ENCODE assay signal across 11 cellular contexts in the genomic region with DNA sequence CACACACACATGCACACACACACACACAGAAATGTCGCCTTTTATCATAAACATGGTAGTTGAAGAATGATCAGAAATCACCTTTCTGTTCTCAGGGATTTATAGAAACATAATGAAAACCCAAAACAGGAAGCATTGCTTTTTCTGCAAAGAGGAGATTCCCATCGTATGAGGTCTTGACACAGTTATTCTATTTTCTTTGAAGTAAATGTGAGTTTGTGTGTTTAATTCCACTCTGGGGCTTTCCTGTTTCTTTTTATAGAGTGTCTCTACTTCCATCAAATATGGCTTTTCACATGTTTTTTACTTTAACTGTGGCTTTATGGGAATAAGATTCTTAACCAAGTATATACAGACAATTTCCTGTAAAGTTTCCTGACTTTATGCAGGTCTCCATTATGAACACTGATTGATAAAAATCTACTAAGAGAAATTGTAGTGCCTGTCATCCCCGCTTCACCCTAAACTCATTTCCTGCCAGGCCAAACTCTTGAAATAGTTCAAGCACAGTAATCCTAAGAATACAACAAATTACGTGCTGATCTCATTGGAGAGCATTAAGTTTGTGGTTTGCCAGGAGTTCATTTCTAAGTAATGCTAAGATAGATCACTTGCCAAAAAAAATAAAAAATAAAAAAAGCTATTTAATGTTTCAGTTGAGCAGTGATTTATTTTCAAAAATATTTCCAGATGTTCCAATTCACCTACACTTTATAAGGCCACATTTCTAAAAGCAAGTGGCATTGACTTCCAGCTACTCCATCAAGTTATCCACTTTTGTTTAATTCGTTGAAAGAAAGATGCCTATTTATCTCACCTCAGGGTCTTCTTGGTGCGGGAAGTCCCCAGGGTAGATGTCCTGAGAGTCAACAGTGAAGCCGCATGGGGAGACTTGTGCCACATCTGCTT. TPM values are rescaled to one million over a fixed set of nuclear protein-coding genes. Genes with fewer than 3 reads are reported as not detected.
DNase-seq lines count a peak whose midpoint lies in the region; ATAC-seq, FAIRE-seq and TF ChIP-seq lines count a peak whose summit lies in the region.
"Had no signal": no experiment of that assay in that cellular context is flagged by ENCODE, and none has a peak within 500 bp of the region (broad histone marks: within the 10 kb centered on the region; RNA-seq: fewer than 3 reads in every experiment).

No MANE protein-coding gene starts in this region.

- no peak overlapping the region for H3K4me2 ChIP-seq in HepG2 (ENCODE audit: low read depth, low read length)

- H3K27ac ChIP-seq in foreskin keratinocyte (peak overlapping the region; percentile 20), HepG2 (ENCODE audit: extremely low read length, insufficient read depth, low read length) (no peak overlapping the region), adrenal gland (peak overlapping the region in 2 of 5 donors; percentile 18 to 45)

- TF ChIP-seq CTCF in foreskin keratinocyte (conservative IDR thresholded peaks at IDR 0.05) (no peak), HepG2 (CRISPR knock-in tag; IDR thresholded peaks at IDR 0.05) (no peak), adrenal gland (IDR thresholded peaks at IDR 0.05) (no peak)

- no peak overlapping the region for H3K4me3 ChIP-seq in skeletal muscle cell (ENCODE audit: low read depth, low read length)
- H3K4me3 ChIP-seq in HepG2 (replicated peaks in 1 of 3; ENCODE audit: insufficient read depth in 1 of 3, low read depth in 2 of 3, low read length in 3 of 3): no peak overlapping the region
- no peak overlapping the region for H3K4me3 ChIP-seq in adrenal gland

- H3K79me2 ChIP-seq in HepG2 (ENCODE audit: insufficient read depth, low read length): no peaks in the 10 kb centered on the region

- H3K27me3 ChIP-seq in foreskin keratinocyte (no peaks in the 10 kb centered on the region), HepG2 (ENCODE audit: control insufficient read depth in 1 of 2, insufficient read depth in 2 of 2, low read length in 2 of 2) (peaks cover 0 to 3% of the 10 kb centered on the region in 2 experiments; a peak in 1 of 5 replicates), adrenal gland (no peaks in the 10 kb centered on the region)

- TF ChIP-seq RAD21 in HepG2 (CRISPR knock-in tag; IDR thresholded peaks at IDR 0.05): no peak

- no TSS peak for BruUV-seq in HepG2 (replicated peaks; lab: Mats Ljungman, UMichigan)

- TF ChIP-seq EP300 in HepG2 (IDR thresholded peaks at IDR 0.05; ENCODE audit: low read depth in 2 of 2, low read length in 2 of 2): no peak
- no peak for TF ChIP-seq EP300 in HepG2 (CRISPR knock-in tag; IDR thresholded peaks at IDR 0.05; ENCODE audit: borderline replicate concordance)

- POLR2A ChIA-PET in HepG2 (lab: Yijun Ruan, JAX): no interaction called here

- H3K4me1 ChIP-seq in foreskin keratinocyte: peaks cover 15% of the 10 kb centered on the region
- no peaks in the 10 kb centered on the region for H3K4me1 ChIP-seq in HepG2 (ENCODE audit: insufficient read depth, low read length)
- peaks cover 0 to 6% of the 10 kb centered on the region in 2 donors for H3K4me1 ChIP-seq in adrenal gland (replicated peaks in 1 of 2)

- ATAC-seq in foreskin keratinocyte (no peak), HepG2 (no peak)

- no peak overlapping the region for H2AFZ ChIP-seq in HepG2 (ENCODE audit: low read length)

- 51% methylated on average over 7 of the region's 7 CpGs for WGBS in HepG2 (ENCODE audit: low lambda C conversion rate)
- 58 to 71% (median 66%) methylated on average over 7 of the region's 7 CpGs for WGBS in adrenal gland, 4 donors

- no peak overlapping the region for H3K9ac ChIP-seq in HepG2 (ENCODE audit: insufficient read depth, low read depth, low read length)

- in situ Hi-C loops in HepG2 (cut with HindIII; ENCODE audit: extremely low pct_ligation_motif_present, low pct_unique_long_range_greater_than_20kb): no loop called here

- intact Hi-C loops in HepG2 (cut with micrococcal nuclease; ENCODE audit: unreplicated experiment): no loop called here
- intact Hi-C loops in adrenal gland (cut with DNase I): no loop called here

- FAIRE-seq in HepG2 (lab: Jason Lieb, UNC): no peak

- no peaks in the 10 kb centered on the region for H3K36me3 ChIP-seq in HepG2 (replicated peaks in 1 of 2; ENCODE audit: control insufficient read depth in 1 of 2, insufficient read depth in 2 of 2, low read length in 2 of 2)
- H3K36me3 ChIP-seq in adrenal gland (replicated peaks in 1 of 2): no peaks in the 10 kb centered on the region

- no peaks in the 10 kb centered on the region for H4K20me1 ChIP-seq in HepG2 (ENCODE audit: insufficient read depth, low read length)

- CTCF ChIA-PET in HepG2 (lab: Yijun Ruan, JAX; ENCODE audit: low intra/inter-chr PET ratio, low total read pairs): no interaction called here

- DNase-seq in GM04503 (ENCODE audit: low read depth) (peak; percentile 47), amniotic epithelial cell (ENCODE audit: low read depth) (peak; percentile 60), foreskin keratinocyte (peak in 1 of 2 donors; percentile 54), skeletal muscle cell (ENCODE audit: low read depth) (peak; percentile 78), NCI-H510A treated with DMSO at 0.1 percent for 48 hours (lab: John Stamatoyannopoulos, UW) (no peak), HepG2 (ENCODE audit: low spot score) (no peak), NCI-H748 (lab: John Stamatoyannopoulos, UW; ENCODE audit: unreplicated experiment) (no peak), adrenal gland (no peak)
- DNase-seq: cerebellar nuclear complex, KBM-7, NCI-H82 had no signal

- H3K9me3 ChIP-seq in HepG2 (ENCODE audit: low read length) (no peaks in the 10 kb centered on the region), adrenal gland (replicated peaks in 1 of 3) (no peaks in the 10 kb centered on the region)

- TF ChIP-seq POLR2A in HepG2 (IDR thresholded peaks at IDR 0.05; ENCODE audit: insufficient read depth in 1 of 2, low read depth in 2 of 2, low read length in 2 of 2) (no peak), adrenal gland (IDR thresholded peaks at IDR 0.05) (no peak)

TF ChIP-seq in HepG2, 621 proteins besides CTCF, POLR2A, EP300 and RAD21 (continues in another document):
- TF ChIP-seq SPEN (CRISPR knock-in tag; IDR thresholded peaks at IDR 0.05; ENCODE audit: low read depth) (no peak), TRIM24 (CRISPR knock-in tag; IDR thresholded peaks at IDR 0.05) (no peak), MIER3 (CRISPR knock-in tag; IDR thresholded peaks at IDR 0.05; ENCODE audit: borderline replicate concordance) (no peak), SRSF4 (IDR thresholded peaks at IDR 0.05; ENCODE audit: low read depth, low read length, poor library complexity, severe bottlenecking) (no peak), ZNF773 (CRISPR knock-in tag; IDR thresholded peaks at IDR 0.05; ENCODE audit: borderline replicate concordance) (no peak), FOXJ3 (CRISPR knock-in tag; IDR thresholded peaks at IDR 0.05; ENCODE audit: borderline replicate concordance) (no peak), ZFP36L1 (CRISPR knock-in tag; IDR thresholded peaks at IDR 0.05) (no peak), ZNF205 (CRISPR knock-in tag; IDR thresholded peaks at IDR 0.05) (no peak)
- TF ChIP-seq, protein P1, sequence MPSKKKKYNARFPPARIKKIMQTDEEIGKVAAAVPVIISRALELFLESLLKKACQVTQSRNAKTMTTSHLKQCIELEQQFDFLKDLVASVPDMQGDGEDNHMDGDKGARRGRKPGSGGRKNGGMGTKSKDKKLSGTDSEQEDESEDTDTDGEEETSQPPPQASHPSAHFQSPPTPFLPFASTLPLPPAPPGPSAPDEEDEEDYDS (CRISPR knock-in tag; IDR thresholded peaks at IDR 0.05): no peak
- TF ChIP-seq, protein P2, sequence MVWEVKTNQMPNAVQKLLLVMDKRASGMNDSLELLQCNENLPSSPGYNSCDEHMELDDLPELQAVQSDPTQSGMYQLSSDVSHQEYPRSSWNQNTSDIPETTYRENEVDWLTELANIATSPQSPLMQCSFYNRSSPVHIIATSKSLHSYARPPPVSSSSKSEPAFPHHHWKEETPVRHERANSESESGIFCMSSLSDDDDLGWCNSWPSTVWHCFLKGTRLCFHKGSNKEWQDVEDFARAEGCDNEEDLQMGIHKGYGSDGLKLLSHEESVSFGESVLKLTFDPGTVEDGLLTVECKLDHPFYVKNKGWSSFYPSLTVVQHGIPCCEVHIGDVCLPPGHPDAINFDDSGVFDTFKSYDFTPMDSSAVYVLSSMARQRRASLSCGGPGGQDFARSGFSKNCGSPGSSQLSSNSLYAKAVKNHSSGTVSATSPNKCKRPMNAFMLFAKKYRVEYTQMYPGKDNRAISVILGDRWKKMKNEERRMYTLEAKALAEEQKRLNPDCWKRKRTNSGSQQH (CRISPR knock-in tag; IDR thresholded peaks at IDR 0.05; ENCODE audit: low read depth): no peak

RNA-seq across cellular contexts. Expression of a gene that starts 52.3 kb away (rescaled TPM):
- total RNA-seq in foreskin keratinocyte: 212 and 248 TPM in 2 replicates
- polyA plus RNA-seq in foreskin keratinocyte: 415 and 457 TPM in 2 replicates
- total RNA-seq in HepG2 (2016; rRNA removed; fragmentation: Illumina TruSeq; extraction: Trizol): 328 and 434 TPM in 2 replicates
- total RNA-seq in HepG2 (2016; cell fraction: cytosol; rRNA removed; fragmentation: Illumina TruSeq; extraction: Trizol; ENCODE audit: low read depth): 84.8 and 85.8 TPM in 2 replicates
- 342 and 456 TPM in 2 replicates for total RNA-seq in HepG2 (2016; cell fraction: insoluble cytoplasmic fraction; rRNA removed; fragmentation: Illumina TruSeq; extraction: Trizol)
- total RNA-seq in HepG2 (2016; cell fraction: membrane; rRNA removed; fragmentation: Illumina TruSeq; extraction: Trizol): 120 and 126 TPM in 2 replicates
- 120 and 123 TPM in 2 replicates for total RNA-seq in HepG2 (2016; cell fraction: nucleus; rRNA removed; fragmentation: Illumina TruSeq; extraction: Trizol)
- 76.1 and 126 TPM in 2 replicates for polyA plus RNA-seq in HepG2 (2011; rRNA removed)
- polyA plus RNA-seq in HepG2 (2011; cell fraction: cytosol; rRNA removed): 145 and 279 TPM in 2 replicates
- 27.0 and 43.3 TPM in 2 replicates for polyA plus RNA-seq in HepG2 (2011; cell fraction: nucleus; rRNA removed)
- polyA plus RNA-seq in HepG2 (2012): 398 and 422 TPM in 2 replicates
- polyA plus RNA-seq in HepG2 (2016; cell fraction: cytosol; fragmentation: Illumina TruSeq; extraction: Trizol; ENCODE audit: low read depth): 104 and 110 TPM in 2 replicates
- polyA plus RNA-seq in HepG2 (2016; cell fraction: insoluble cytoplasmic fraction; fragmentation: Illumina TruSeq; extraction: Trizol; ENCODE audit: low read depth): 349 and 363 TPM in 2 replicates
- 98.3 and 117 TPM in 2 replicates for polyA plus RNA-seq in HepG2 (2016; cell fraction: membrane; fragmentation: Illumina TruSeq; extraction: Trizol; ENCODE audit: low read depth)
- polyA plus RNA-seq in HepG2 (2016; cell fraction: nucleus; fragmentation: Illumina TruSeq; extraction: Trizol; ENCODE audit: insufficient read depth, low read depth): 155 and 162 TPM in 2 replicates
- 21.7 and 35.2 TPM in 2 replicates for polyA minus RNA-seq in HepG2 (2011; rRNA and poly(A)+ RNA removed; ENCODE audit: low replicate concordance)
- polyA minus RNA-seq in HepG2 (2011; cell fraction: cytosol; rRNA and poly(A)+ RNA removed): 78.6 and 85.8 TPM in 2 replicates
- polyA minus RNA-seq in HepG2 (2011; cell fraction: nucleus; rRNA and poly(A)+ RNA removed): 67.1 and 67.3 TPM in 2 replicates
- total RNA-seq in adrenal gland: 100 to 1,000 TPM in 6 of 8 donors, 10 to 100 TPM in 2; 87.9 to 311 (median 137) TPM
- 100 to 1,000 TPM; 153 to 331 (median 168) TPM for polyA plus RNA-seq in adrenal gland

Comparison
In these comparisons a context has a peak if more than half of its experiments do, and no peak if none do; other contexts are left out.
1. DNase-seq: peak in GM04503 (single experiment), amniotic epithelial cell (single experiment) and skeletal muscle cell (single experiment); none in NCI-H510A treated with DMSO at 0.1 percent for 48 hours (single experiment), HepG2 (single experiment), NCI-H748 (single experiment) and adrenal gland (0 of 7).